ENCODE assay signal across 8 cellular contexts in the genomic region with DNA sequence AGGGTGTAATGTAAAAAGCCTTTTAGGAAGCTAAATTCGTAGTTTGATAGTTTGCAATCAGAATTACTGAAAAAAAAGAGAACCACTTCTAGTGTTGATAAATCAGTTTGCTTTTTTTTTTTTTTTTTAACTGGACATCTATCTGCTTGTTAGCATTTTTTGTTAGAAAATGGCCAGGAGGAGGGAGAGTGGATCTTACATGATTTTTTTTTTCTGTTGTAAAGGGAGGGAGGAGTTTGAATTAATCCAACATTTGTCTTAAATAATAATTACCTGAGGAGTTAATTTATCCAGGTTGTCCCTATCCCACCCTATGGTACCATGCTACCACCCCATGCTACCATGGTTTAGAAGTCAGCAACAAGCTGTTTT. TPM values are rescaled to one million over a fixed set of nuclear protein-coding genes. Genes with fewer than 3 reads are reported as not detected.
A peak's percentile ranks its signal among the peaks of the same experiment; 100 is the strongest.
DNase-seq lines count a peak whose midpoint lies in the region; ATAC-seq and TF ChIP-seq lines count a peak whose summit lies in the region.

No MANE protein-coding gene starts in this region.

- no peaks in the 10 kb centered on the region; the same call in 1 of the 2 replicates for H3K27me3 ChIP-seq in BJ (ENCODE audit: control insufficient read depth, insufficient read depth, low read length)
- no peaks in the 10 kb centered on the region for H3K27me3 ChIP-seq in effector memory CD4-positive, alpha-beta T cell (replicated peaks; ENCODE audit: control insufficient read depth, insufficient read depth, low read length, poor library complexity, severe bottlenecking)

- no peak for TF ChIP-seq POLR2A in NB4 (IDR thresholded peaks at IDR 0.05; ENCODE audit: extremely low read depth, insufficient read length)

- H3K27me3 Mint-ChIP-seq in nephron progenitor cell (ENCODE audit: low read depth, poor library complexity): peaks cover 7% of the 10 kb centered on the region

- POLR2A ChIA-PET in BJ (lab: Charles Lee): no interaction called here

- no peaks in the 10 kb centered on the region for H3K9me3 Mint-ChIP-seq in nephron progenitor cell

- H3K4me1 Mint-ChIP-seq in nephron progenitor cell: peaks cover 23% of the 10 kb centered on the region

- H3K9me3 ChIP-seq in effector memory CD4-positive, alpha-beta T cell (ENCODE audit: control insufficient read depth, low read length): no peaks in the 10 kb centered on the region

- H3K4me3 ChIP-seq in BJ (ENCODE audit: low read depth, low read length) (peak overlapping the region; percentile 90), NB4 (ENCODE audit: low read depth, low read length) (peak overlapping the region; percentile 78)
- peak overlapping the region; percentile 96 for H3K4me3 ChIP-seq in effector memory CD4-positive, alpha-beta T cell (ENCODE audit: insufficient read depth, low read depth, low read length, poor library complexity, severe bottlenecking)

- ATAC-seq in HG02571 (IDR thresholded peaks at IDR 0.05; ENCODE audit: unreplicated experiment): no peak
- ATAC-seq in GM21529 (IDR thresholded peaks at IDR 0.05; ENCODE audit: unreplicated experiment): no peak
- ATAC-seq in GM19463 (IDR thresholded peaks at IDR 0.05; ENCODE audit: unreplicated experiment): no peak

- peaks cover 8% of the 10 kb centered on the region for H3K4me1 ChIP-seq in effector memory CD4-positive, alpha-beta T cell (ENCODE audit: control insufficient read depth, insufficient read depth, low read length, poor library complexity, severe bottlenecking)

- no peak for DNase-seq in BJ (ENCODE audit: low read depth)
- no peak for DNase-seq in NB4 (ENCODE audit: low read depth)
- DNase-seq in effector memory CD4-positive, alpha-beta T cell: no peak
- DNase-seq in nephron progenitor cell: no peak
- no peak for DNase-seq in activated CD8-positive, alpha-beta memory T cell treated with anti-CD3 and anti-CD28 coated beads for 24 hours

- no peak overlapping the region for H3K27ac Mint-ChIP-seq in nephron progenitor cell

- peak overlapping the region; percentile 91 for H3K4me3 Mint-ChIP-seq in nephron progenitor cell

- no peak for TF ChIP-seq CTCF in BJ (IDR thresholded peaks at IDR 0.05; ENCODE audit: insufficient read depth, low read depth, low read length)
- TF ChIP-seq CTCF in NB4 (IDR thresholded peaks at IDR 0.05; ENCODE audit: low read depth, low read length): no peak
- no peak for TF ChIP-seq CTCF in nephron progenitor cell (IDR thresholded peaks at IDR 0.05)

- H3K36me3 ChIP-seq in BJ (ENCODE audit: control insufficient read depth, insufficient read depth, low read length): no peaks in the 10 kb centered on the region; the same call in 1 of the 2 replicates
- H3K36me3 ChIP-seq in effector memory CD4-positive, alpha-beta T cell (ENCODE audit: control insufficient read depth, insufficient read depth, low read length): no peaks in the 10 kb centered on the region

- no peak overlapping the region for H3K27ac ChIP-seq in effector memory CD4-positive, alpha-beta T cell (ENCODE audit: insufficient read depth, low read length, poor library complexity, severe bottlenecking)

- peaks cover 18% of the 10 kb centered on the region for H3K36me3 Mint-ChIP-seq in nephron progenitor cell (ENCODE audit: low read depth)

- CTCF ChIA-PET in BJ (lab: Yijun Ruan, JAX): interaction anchor here (1.0 to 1.5 kb wide), 7 partner anchors 12 to 83 kb away, joined by 3 to 8 read pairs (median 3); partner anchors contain the start of gene DLGAP5

RNA-seq across cellular contexts. Expression of gene FBXO34, which starts 1.2 kb away (rescaled TPM):
- 15.0 and 16.9 TPM in 2 replicates for polyA plus RNA-seq in BJ (2011; rRNA removed)
- 8.4 and 10.1 TPM in 2 replicates for polyA minus RNA-seq in BJ (2011; rRNA and poly(A)+ RNA removed)
